Comparison of ENCODE assay signal across 8 cellular contexts in the genomic region with DNA sequence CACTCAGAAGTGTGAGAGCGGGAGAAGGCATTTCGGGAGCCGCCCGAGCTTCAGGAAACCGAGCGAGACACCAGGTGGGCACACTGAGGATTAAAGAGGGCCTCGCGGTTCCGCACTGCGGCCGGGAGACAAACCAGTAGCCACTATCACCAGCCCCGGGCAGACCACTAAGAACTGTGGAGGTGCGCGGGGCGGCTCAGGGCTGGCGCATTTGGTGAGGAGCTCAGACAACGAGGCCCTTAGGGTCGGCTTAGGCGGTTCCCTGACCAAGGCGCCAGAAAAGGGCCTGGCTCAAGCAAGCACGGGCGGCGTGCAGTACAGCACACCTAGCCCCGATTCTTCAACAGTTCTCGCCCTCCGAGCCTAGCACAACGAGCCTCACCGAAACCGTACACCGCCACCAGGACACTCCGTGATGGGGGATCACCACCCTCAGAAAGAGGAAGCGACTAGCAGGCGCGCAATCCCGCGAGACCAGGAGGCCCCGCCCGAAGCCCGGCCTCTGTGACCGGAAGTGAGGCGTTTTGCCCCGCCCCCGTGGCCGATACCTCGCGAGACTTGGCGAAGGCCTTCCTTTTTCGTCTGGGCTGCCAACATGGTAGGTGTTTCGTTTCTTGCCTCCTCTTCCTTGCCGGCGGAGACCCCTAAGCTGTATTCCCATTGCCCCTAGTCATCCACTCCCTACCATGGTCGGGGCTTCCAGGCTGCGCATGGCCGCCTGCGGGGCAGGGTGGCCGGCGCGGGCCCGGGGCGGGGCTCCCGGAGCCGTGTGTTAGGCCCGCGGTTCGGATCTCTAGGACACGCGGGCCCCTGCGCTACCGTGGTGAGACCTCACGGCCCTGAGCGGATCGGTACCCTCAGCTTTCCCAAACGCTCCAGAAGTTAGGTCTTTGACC. TPM values are rescaled to one million over a fixed set of nuclear protein-coding genes. Genes with fewer than 3 reads are reported as not detected.
A peak's percentile ranks its signal among the peaks of the same experiment; 100 is the strongest.
DNase-seq lines count a peak whose midpoint lies in the region; ATAC-seq lines count a peak whose summit lies in the region.

A gene (plus strand): TSS at position 574 of the 896 bp plus-strand sequence. CDS start 22 bp downstream, at position 596.
A gene with protein sequence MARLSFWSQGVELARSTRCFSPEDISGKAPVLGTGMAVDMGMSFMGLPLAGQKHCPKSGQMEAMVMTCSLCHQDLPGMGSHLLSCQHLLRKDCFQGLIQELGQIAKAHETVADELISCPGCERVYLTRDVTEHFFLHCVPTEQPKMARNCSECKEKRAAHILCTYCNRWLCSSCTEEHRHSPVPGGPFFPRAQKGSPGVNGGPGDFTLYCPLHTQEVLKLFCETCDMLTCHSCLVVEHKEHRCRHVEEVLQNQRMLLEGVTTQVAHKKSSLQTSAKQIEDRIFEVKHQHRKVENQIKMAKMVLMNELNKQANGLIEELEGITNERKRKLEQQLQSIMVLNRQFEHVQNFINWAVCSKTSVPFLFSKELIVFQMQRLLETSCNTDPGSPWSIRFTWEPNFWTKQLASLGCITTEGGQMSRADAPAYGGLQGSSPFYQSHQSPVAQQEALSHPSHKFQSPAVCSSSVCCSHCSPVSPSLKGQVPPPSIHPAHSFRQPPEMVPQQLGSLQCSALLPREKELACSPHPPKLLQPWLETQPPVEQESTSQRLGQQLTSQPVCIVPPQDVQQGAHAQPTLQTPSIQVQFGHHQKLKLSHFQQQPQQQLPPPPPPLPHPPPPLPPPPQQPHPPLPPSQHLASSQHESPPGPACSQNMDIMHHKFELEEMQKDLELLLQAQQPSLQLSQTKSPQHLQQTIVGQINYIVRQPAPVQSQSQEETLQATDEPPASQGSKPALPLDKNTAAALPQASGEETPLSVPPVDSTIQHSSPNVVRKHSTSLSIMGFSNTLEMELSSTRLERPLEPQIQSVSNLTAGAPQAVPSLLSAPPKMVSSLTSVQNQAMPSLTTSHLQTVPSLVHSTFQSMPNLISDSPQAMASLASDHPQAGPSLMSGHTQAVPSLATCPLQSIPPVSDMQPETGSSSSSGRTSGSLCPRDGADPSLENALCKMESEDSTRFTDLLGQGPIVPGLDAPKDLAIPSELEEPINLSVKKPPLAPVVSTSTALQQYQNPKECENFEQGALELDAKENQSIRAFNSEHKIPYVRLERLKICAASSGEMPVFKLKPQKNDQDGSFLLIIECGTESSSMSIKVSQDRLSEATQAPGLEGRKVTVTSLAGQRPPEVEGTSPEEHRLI (N-terminal part only) (minus strand): TSS at position 447 of the 896 bp plus-strand sequence. CDS start 10,391 bp downstream, outside the sequence.

- POLR2A ChIA-PET in naive thymus-derived CD8-positive, alpha-beta T cell (lab: Charles Lee): interaction anchor here (0.6 to 3.2 kb wide), 21 partner anchors 9 to 1539 kb away, joined by 3 to 20 read pairs (median 4); a partner anchor contains a TSS

- H3K4me1 Mint-ChIP-seq in activated T-helper 1 cell treated with anti-CD3 and anti-CD28 coated beads, Interleukin-12 subunit alpha, Interleukin-12 subunit beta, Interleukin-2, Interleukin-4 antibody, amounts not matched to agents 30 ng/mL and 10 ng/mL and 1 ng/mL, durations not matched to agents 14 hours and 24 hours and 36 hours (ENCODE audit: low read depth): peaks cover 42% of the 10 kb centered on the region
- H3K4me1 Mint-ChIP-seq in naive thymus-derived CD8-positive, alpha-beta T cell: peaks cover 25 to 52% (median 44%) of the 10 kb centered on the region in 4 donors
- peaks cover 23 to 41% of the 10 kb centered on the region in 2 donors for H3K4me1 Mint-ChIP-seq in stimulated activated naive B cell treated with anti-CD40 and anti-IgM and Interleukin-4, amounts not matched to agents 10 μg/mL and 1 μg/mL and 100 μg/mL, for 72 hours

- no peaks in the 10 kb centered on the region for H3K27me3 Mint-ChIP-seq in activated T-helper 1 cell treated with anti-CD3 and anti-CD28 coated beads, Interleukin-12 subunit alpha, Interleukin-12 subunit beta, Interleukin-2, Interleukin-4 antibody, amounts not matched to agents 30 ng/mL and 10 ng/mL and 1 ng/mL, durations not matched to agents 14 hours and 24 hours and 36 hours (ENCODE audit: insufficient read depth)
- H3K27me3 Mint-ChIP-seq in naive thymus-derived CD8-positive, alpha-beta T cell: no peaks in the 10 kb centered on the region
- H3K27me3 Mint-ChIP-seq in stimulated activated naive B cell treated with anti-CD40 and anti-IgM and Interleukin-4, amounts not matched to agents 10 μg/mL and 1 μg/mL and 100 μg/mL, for 72 hours: no peaks in the 10 kb centered on the region

- intact Hi-C loops in activated T-helper 1 cell treated with anti-CD3 and anti-CD28 coated beads, Interleukin-12 subunit alpha, Interleukin-12 subunit beta, Interleukin-2, Interleukin-4 antibody, amounts not matched to agents 30 ng/mL and 10 ng/mL and 1 ng/mL, durations not matched to agents 14 hours and 24 hours and 36 hours (cut with micrococcal nuclease): loop anchor here (1.0 to 10.0 kb wide), 12 partner anchors 8 to 2000 kb away; a partner anchor contains a TSS

- peak; percentile 93 to 95 for ATAC-seq in naive thymus-derived CD8-positive, alpha-beta T cell
- ATAC-seq in stimulated activated naive B cell treated with anti-CD40 and anti-IgM and Interleukin-4, amounts not matched to agents 10 μg/mL and 1 μg/mL and 100 μg/mL, for 72 hours (replicated peaks): peak; percentile 95 to 97

- no peaks in the 10 kb centered on the region for H3K9me3 Mint-ChIP-seq in activated T-helper 1 cell treated with anti-CD3 and anti-CD28 coated beads, Interleukin-12 subunit alpha, Interleukin-12 subunit beta, Interleukin-2, Interleukin-4 antibody, amounts not matched to agents 30 ng/mL and 10 ng/mL and 1 ng/mL, durations not matched to agents 14 hours and 24 hours and 36 hours
- H3K9me3 Mint-ChIP-seq in naive thymus-derived CD8-positive, alpha-beta T cell: peaks cover 0 to 9% (median 0%) of the 10 kb centered on the region in 9 donors
- H3K9me3 Mint-ChIP-seq in stimulated activated naive B cell treated with anti-CD40 and anti-IgM and Interleukin-4, amounts not matched to agents 10 μg/mL and 1 μg/mL and 100 μg/mL, for 72 hours: peaks cover 3 to 4% of the 10 kb centered on the region in 2 donors

- peaks cover 61% of the 10 kb centered on the region for H3K36me3 Mint-ChIP-seq in activated T-helper 1 cell treated with anti-CD3 and anti-CD28 coated beads, Interleukin-12 subunit alpha, Interleukin-12 subunit beta, Interleukin-2, Interleukin-4 antibody, amounts not matched to agents 30 ng/mL and 10 ng/mL and 1 ng/mL, durations not matched to agents 14 hours and 24 hours and 36 hours (ENCODE audit: low read depth)
- H3K36me3 Mint-ChIP-seq in naive thymus-derived CD8-positive, alpha-beta T cell: peaks cover 9 to 54% (median 20%) of the 10 kb centered on the region in 3 donors
- peaks cover 59 to 67% of the 10 kb centered on the region in 2 donors for H3K36me3 Mint-ChIP-seq in stimulated activated naive B cell treated with anti-CD40 and anti-IgM and Interleukin-4, amounts not matched to agents 10 μg/mL and 1 μg/mL and 100 μg/mL, for 72 hours

- H3K4me3 Mint-ChIP-seq in activated T-helper 1 cell treated with anti-CD3 and anti-CD28 coated beads, Interleukin-12 subunit alpha, Interleukin-12 subunit beta, Interleukin-2, Interleukin-4 antibody, amounts not matched to agents 30 ng/mL and 10 ng/mL and 1 ng/mL, durations not matched to agents 14 hours and 24 hours and 36 hours: peak within 1 kb of the TSS; percentile 97
- peak within 1 kb of the TSS; percentile 86 to 97 (median 95) for H3K4me3 Mint-ChIP-seq in naive thymus-derived CD8-positive, alpha-beta T cell
- peak within 1 kb of the TSS; percentile 94 for H3K4me3 Mint-ChIP-seq in stimulated activated naive B cell treated with anti-CD40 and anti-IgM and Interleukin-4, amounts not matched to agents 10 μg/mL and 1 μg/mL and 100 μg/mL, for 72 hours

- peak; percentile 96 for DNase-seq in EH (ENCODE audit: low read depth)
- peak; percentile 71 for DNase-seq in GOT3 (lab: John Stamatoyannopoulos, UW)
- peak; percentile 95 for DNase-seq in LHCN-M2 (ENCODE audit: low read depth)
- DNase-seq in RPMI7951 (ENCODE audit: low read depth): peak; percentile 92
- DNase-seq in activated T-helper 1 cell treated with anti-CD3 and anti-CD28 coated beads, Interleukin-12 subunit alpha, Interleukin-12 subunit beta, Interleukin-2, Interleukin-4 antibody, amounts not matched to agents 30 ng/mL and 10 ng/mL and 1 ng/mL, durations not matched to agents 14 hours and 24 hours and 36 hours (ENCODE audit: low spot score): peak; percentile 99
- DNase-seq in fibroblast of gingiva (ENCODE audit: low read depth): peak; percentile 96
- peak; percentile 97 to 99 (median 99) for DNase-seq in naive thymus-derived CD8-positive, alpha-beta T cell
- peak; percentile 99 for DNase-seq in stimulated activated naive B cell treated with anti-CD40 and anti-IgM and Interleukin-4, amounts not matched to agents 10 μg/mL and 1 μg/mL and 100 μg/mL, for 72 hours

- peak within 1 kb of the TSS; percentile 95 for H3K27ac Mint-ChIP-seq in activated T-helper 1 cell treated with anti-CD3 and anti-CD28 coated beads, Interleukin-12 subunit alpha, Interleukin-12 subunit beta, Interleukin-2, Interleukin-4 antibody, amounts not matched to agents 30 ng/mL and 10 ng/mL and 1 ng/mL, durations not matched to agents 14 hours and 24 hours and 36 hours
- H3K27ac Mint-ChIP-seq in naive thymus-derived CD8-positive, alpha-beta T cell: peak within 1 kb of the TSS; percentile 96 to 99 (median 98)
- peak within 1 kb of the TSS; percentile 99 for H3K27ac Mint-ChIP-seq in stimulated activated naive B cell treated with anti-CD40 and anti-IgM and Interleukin-4, amounts not matched to agents 10 μg/mL and 1 μg/mL and 100 μg/mL, for 72 hours

RNA-seq across cellular contexts. Expression of the first gene that starts in this region (rescaled TPM):
- total RNA-seq in LHCN-M2 (2014; rRNA removed): 514 and 527 TPM in 2 replicates
- 2,571 TPM for polyA plus RNA-seq in LHCN-M2 (2012)
- total RNA-seq in RPMI7951 (2014; rRNA removed; shearing (Covaris generic)): 953 and 1,057 TPM in 2 replicates
- 679 and 691 TPM in 2 replicates for total RNA-seq in activated T-helper 1 cell treated with anti-CD3 and anti-CD28 coated beads, Interleukin-12 subunit alpha, Interleukin-12 subunit beta, Interleukin-2, Interleukin-4 antibody, amounts not matched to agents 30 ng/mL and 10 ng/mL and 1 ng/mL, durations not matched to agents 14 hours and 24 hours and 36 hours
- 1,000 to 10,000 TPM; 1,430 to 1,467 TPM for total RNA-seq in naive thymus-derived CD8-positive, alpha-beta T cell
- polyA plus RNA-seq in naive thymus-derived CD8-positive, alpha-beta T cell: 1,000 to 10,000 TPM; 4,481 to 4,848 (median 4,520) TPM

RNA-seq across cellular contexts. Expression of the second gene that starts in this region (rescaled TPM):
- total RNA-seq in LHCN-M2 (2014; rRNA removed): 2.2 and 8.5 TPM in 2 replicates
- polyA plus RNA-seq in LHCN-M2 (2012): 3.7 TPM
- total RNA-seq in RPMI7951 (2014; rRNA removed; shearing (Covaris generic)): 2.2 and 3.1 TPM in 2 replicates
- total RNA-seq in activated T-helper 1 cell treated with anti-CD3 and anti-CD28 coated beads, Interleukin-12 subunit alpha, Interleukin-12 subunit beta, Interleukin-2, Interleukin-4 antibody, amounts not matched to agents 30 ng/mL and 10 ng/mL and 1 ng/mL, durations not matched to agents 14 hours and 24 hours and 36 hours: 11.7 and 14.2 TPM in 2 replicates
- total RNA-seq in naive thymus-derived CD8-positive, alpha-beta T cell: 10 to 100 TPM; 39.4 to 50.8 TPM
- polyA plus RNA-seq in naive thymus-derived CD8-positive, alpha-beta T cell: under 1 TPM; 0.14 to 0.53 (median 0.18) TPM

Comparison
In these comparisons a context has a peak if more than half of its experiments do, and no peak if none do; other contexts are left out.
1. Peak in every context shown above with its lines: DNase-seq and ATAC-seq.